ENCODE assay signal across 8 cellular contexts in the genomic region with DNA sequence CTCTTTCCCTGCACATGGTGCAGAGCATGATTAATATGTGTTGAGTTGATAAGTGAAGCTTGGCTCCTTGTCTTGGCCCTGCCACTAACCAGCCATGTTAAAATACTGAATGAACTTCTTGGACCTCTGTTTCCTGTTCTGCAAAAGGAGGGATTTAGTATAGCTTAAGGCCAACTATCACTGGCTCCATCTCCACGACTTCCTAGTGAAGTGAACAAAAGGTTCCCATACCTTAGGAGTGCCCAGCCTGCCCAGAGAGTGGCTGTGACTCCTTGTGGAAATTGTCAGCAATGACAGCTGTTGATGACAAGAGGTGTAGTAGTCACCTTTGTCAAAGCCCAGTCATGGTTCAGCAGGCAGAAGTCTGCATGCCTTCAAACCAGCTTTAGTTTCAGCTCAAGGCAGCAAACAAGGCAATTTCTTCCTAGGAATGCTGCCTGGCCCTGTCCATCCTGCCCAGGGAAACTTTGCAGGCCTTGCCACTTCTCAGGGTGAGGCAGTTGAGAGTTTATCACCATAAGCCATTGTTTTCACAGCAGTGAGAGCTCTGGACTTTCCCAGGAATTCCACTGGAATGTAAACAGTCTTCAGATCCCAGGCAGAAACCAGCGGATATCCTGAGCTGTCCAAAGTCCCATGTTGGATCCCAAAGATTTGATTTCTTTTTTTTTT.
DNase-seq lines count a peak whose midpoint lies in the region; ATAC-seq and TF ChIP-seq lines count a peak whose summit lies in the region.

No MANE protein-coding gene starts in this region.

- no peak overlapping the region for H3K27ac Mint-ChIP-seq in stimulated activated naive B cell treated with anti-CD40 and anti-IgM and Interleukin-4, amounts not matched to agents 10 μg/mL and 1 μg/mL and 100 μg/mL, for 72 hours

- H3K36me3 Mint-ChIP-seq in stimulated activated naive B cell treated with anti-CD40 and anti-IgM and Interleukin-4, amounts not matched to agents 10 μg/mL and 1 μg/mL and 100 μg/mL, for 72 hours: no peaks in the 10 kb centered on the region

- in situ Hi-C loops in Caki2 (cut with HindIII; ENCODE audit: low pct_unique_long_range_greater_than_20kb, low sequenced_read_pairs): no loop called here

- DNase-seq in Caki2 (ENCODE audit: low read depth): peak; percentile 90
- DNase-seq in M059J (ENCODE audit: low read depth): peak; percentile 90
- DNase-seq in fibroblast of the aortic adventitia (ENCODE audit: low read depth): peak; percentile 94
- DNase-seq in stimulated activated naive B cell treated with anti-CD40 and anti-IgM and Interleukin-4, amounts not matched to agents 10 μg/mL and 1 μg/mL and 100 μg/mL, for 72 hours: no peak
- DNase-seq in stimulated activated CD4-positive, alpha-beta T cell treated with anti-CD3 and anti-CD28 coated beads, Interleukin-4, amount 100 ng/mL, for 1 hour: no peak
- DNase-seq in hypothalamus (lab: John Stamatoyannopoulos, UW): no peak

- H3K4me3 Mint-ChIP-seq in stimulated activated naive B cell treated with anti-CD40 and anti-IgM and Interleukin-4, amounts not matched to agents 10 μg/mL and 1 μg/mL and 100 μg/mL, for 72 hours: no peak overlapping the region

- ATAC-seq in GM21360 (IDR thresholded peaks at IDR 0.05; ENCODE audit: unreplicated experiment) (peak; percentile 64), GM21528 (IDR thresholded peaks at IDR 0.05; ENCODE audit: low FRiP score, unreplicated experiment) (no peak)
- ATAC-seq in stimulated activated naive B cell treated with anti-CD40 and anti-IgM and Interleukin-4, amounts not matched to agents 10 μg/mL and 1 μg/mL and 100 μg/mL, for 72 hours (replicated peaks): peak; percentile 45 to 57

- H3K9me3 Mint-ChIP-seq in stimulated activated naive B cell treated with anti-CD40 and anti-IgM and Interleukin-4, amounts not matched to agents 10 μg/mL and 1 μg/mL and 100 μg/mL, for 72 hours: no peaks in the 10 kb centered on the region

- peaks cover 5% of the 10 kb centered on the region in 2 donors for H3K27me3 Mint-ChIP-seq in stimulated activated naive B cell treated with anti-CD40 and anti-IgM and Interleukin-4, amounts not matched to agents 10 μg/mL and 1 μg/mL and 100 μg/mL, for 72 hours

- no peak for TF ChIP-seq CTCF in fibroblast of the aortic adventitia (IDR thresholded peaks at IDR 0.05; ENCODE audit: insufficient read depth, low read length)

- H3K4me1 Mint-ChIP-seq in stimulated activated naive B cell treated with anti-CD40 and anti-IgM and Interleukin-4, amounts not matched to agents 10 μg/mL and 1 μg/mL and 100 μg/mL, for 72 hours: peaks cover 25 to 30% of the 10 kb centered on the region in 2 donors

- H3K4me3 ChIP-seq in fibroblast of the aortic adventitia (ENCODE audit: low read depth, low read length): no peak overlapping the region

Comparison
In these comparisons a context has a peak if more than half of its experiments do, and no peak if none do; other contexts are left out.
1. DNase-seq: peak in Caki2 (single experiment), M059J (single experiment) and fibroblast of the aortic adventitia (single experiment); none in stimulated activated naive B cell treated with anti-CD40 and anti-IgM and Interleukin-4, amounts not matched to agents 10 μg/mL and 1 μg/mL and 100 μg/mL, for 72 hours (single experiment), stimulated activated CD4-positive, alpha-beta T cell treated with anti-CD3 and anti-CD28 coated beads, Interleukin-4, amount 100 ng/mL, for 1 hour (single experiment) and hypothalamus (0 of 51).